ENCODE assay signal across 1 cellular context in genomic region chr1:207282496-207283380, GRCh38.
TF ChIP-seq lines count a peak whose summit lies in the region.

No MANE protein-coding gene starts in this region.

TF ChIP-seq in K562, 482 proteins besides CTCF, POLR2A, EP300 and RAD21 (continued from another document):
- TF ChIP-seq ZNF589 (CRISPR knock-in tag; IDR thresholded peaks at IDR 0.05; ENCODE audit: low read depth) (peak; percentile 78; the same call in 1 of the 2 replicates), ZFP91 (CRISPR knock-in tag; IDR thresholded peaks at IDR 0.05) (no peak), WHSC1 (IDR thresholded peaks at IDR 0.05; ENCODE audit: low read length) (no peak), FUS (optimal IDR thresholded peaks at IDR 0.05; ENCODE audit: low read depth, low read length) (no peak), TFAM (CRISPR knock-in tag; conservative IDR thresholded peaks at IDR 0.05) (no peak), NRF1 (conservative IDR thresholded peaks at IDR 0.05 in 1 of 2, IDR thresholded peaks at IDR 0.05 in 1 of 2) (no peak), ARID2 (IDR thresholded peaks at IDR 0.05) (no peak), THRAP3 (IDR thresholded peaks at IDR 0.05; ENCODE audit: borderline replicate concordance) (no peak), EZH2 (IDR thresholded peaks at IDR 0.05; ENCODE audit: borderline replicate concordance, low read depth, low read length) (no peak), SP2 (IDR thresholded peaks at IDR 0.05; ENCODE audit: extremely low read depth, low read depth, low read length, poor library complexity, severe bottlenecking) (no peak), GTF2A2 (tag; IDR thresholded peaks at IDR 0.05) (no peak), RFX1 (IDR thresholded peaks at IDR 0.05) (no peak), ZNF175 (CRISPR knock-in tag; IDR thresholded peaks at IDR 0.05; ENCODE audit: low read depth) (peak; percentile 93), FOSL1 (tag; conservative IDR thresholded peaks at IDR 0.05) (0 out of 2 replicates have a peak, but pooled peaks have one; percentile 14), SETDB1 (IDR thresholded peaks at IDR 0.05; ENCODE audit: low read length) (no peak), NR2C2 (CRISPR knock-in tag; IDR thresholded peaks at IDR 0.05) (no peak), NR2C2 (tag; IDR thresholded peaks at IDR 0.05) (peak; percentile 34; the same call in 1 of the 2 replicates), ZNF639 (CRISPR knock-in tag; conservative IDR thresholded peaks at IDR 0.05 in 1 of 2, IDR thresholded peaks at IDR 0.05 in 1 of 2) (peak in 1 of 2 experiments; percentile 24; a peak in 1 of 4 replicates), ZBTB26 (CRISPR knock-in tag; IDR thresholded peaks at IDR 0.05) (no peak)
TF ChIP-seq in K562: peak in this region for 8.
